2 cellular contexts compared by ENCODE assay signal in the genomic region with DNA sequence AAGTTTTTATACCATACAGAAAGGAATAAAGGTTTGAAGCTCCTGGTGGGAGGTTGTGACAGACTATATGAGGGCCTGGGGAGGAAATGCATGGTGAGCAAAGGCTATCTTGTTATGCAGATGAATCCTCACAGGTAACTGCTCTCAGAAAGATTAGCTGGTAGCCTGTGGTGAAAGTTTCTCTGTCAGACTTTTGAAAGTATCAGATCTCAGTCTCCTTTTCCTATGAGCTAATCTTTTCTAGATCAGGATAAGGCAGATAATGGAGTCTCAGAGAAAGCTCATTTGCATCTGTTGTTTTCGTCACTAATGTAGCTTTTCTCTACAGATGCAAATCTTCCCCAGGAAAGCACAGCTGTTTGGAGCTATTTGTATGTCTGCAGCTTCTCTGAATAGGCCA.
A peak's percentile ranks its signal among the peaks of the same experiment; 100 is the strongest.
TF ChIP-seq lines count a peak whose summit lies in the region.

No MANE protein-coding gene starts in this region.

TF ChIP-seq in GM23338, 12 proteins besides CTCF, POLR2A, EP300 and RAD21 (continues in another document):
- no peak for TF ChIP-seq POLR2AphosphoS5 (IDR thresholded peaks at IDR 0.05; ENCODE audit: low read depth)
- TF ChIP-seq EZH2phosphoT487 (IDR thresholded peaks at IDR 0.05; ENCODE audit: unreplicated experiment) = no peak
- TF ChIP-seq STAT1 (IDR thresholded peaks at IDR 0.05; ENCODE audit: unreplicated experiment) = no peak
- no peak for TF ChIP-seq REST (IDR thresholded peaks at IDR 0.05; ENCODE audit: unreplicated experiment)
- no peak for TF ChIP-seq JUNB (IDR thresholded peaks at IDR 0.05; ENCODE audit: unreplicated experiment)
- TF ChIP-seq, protein P1, sequence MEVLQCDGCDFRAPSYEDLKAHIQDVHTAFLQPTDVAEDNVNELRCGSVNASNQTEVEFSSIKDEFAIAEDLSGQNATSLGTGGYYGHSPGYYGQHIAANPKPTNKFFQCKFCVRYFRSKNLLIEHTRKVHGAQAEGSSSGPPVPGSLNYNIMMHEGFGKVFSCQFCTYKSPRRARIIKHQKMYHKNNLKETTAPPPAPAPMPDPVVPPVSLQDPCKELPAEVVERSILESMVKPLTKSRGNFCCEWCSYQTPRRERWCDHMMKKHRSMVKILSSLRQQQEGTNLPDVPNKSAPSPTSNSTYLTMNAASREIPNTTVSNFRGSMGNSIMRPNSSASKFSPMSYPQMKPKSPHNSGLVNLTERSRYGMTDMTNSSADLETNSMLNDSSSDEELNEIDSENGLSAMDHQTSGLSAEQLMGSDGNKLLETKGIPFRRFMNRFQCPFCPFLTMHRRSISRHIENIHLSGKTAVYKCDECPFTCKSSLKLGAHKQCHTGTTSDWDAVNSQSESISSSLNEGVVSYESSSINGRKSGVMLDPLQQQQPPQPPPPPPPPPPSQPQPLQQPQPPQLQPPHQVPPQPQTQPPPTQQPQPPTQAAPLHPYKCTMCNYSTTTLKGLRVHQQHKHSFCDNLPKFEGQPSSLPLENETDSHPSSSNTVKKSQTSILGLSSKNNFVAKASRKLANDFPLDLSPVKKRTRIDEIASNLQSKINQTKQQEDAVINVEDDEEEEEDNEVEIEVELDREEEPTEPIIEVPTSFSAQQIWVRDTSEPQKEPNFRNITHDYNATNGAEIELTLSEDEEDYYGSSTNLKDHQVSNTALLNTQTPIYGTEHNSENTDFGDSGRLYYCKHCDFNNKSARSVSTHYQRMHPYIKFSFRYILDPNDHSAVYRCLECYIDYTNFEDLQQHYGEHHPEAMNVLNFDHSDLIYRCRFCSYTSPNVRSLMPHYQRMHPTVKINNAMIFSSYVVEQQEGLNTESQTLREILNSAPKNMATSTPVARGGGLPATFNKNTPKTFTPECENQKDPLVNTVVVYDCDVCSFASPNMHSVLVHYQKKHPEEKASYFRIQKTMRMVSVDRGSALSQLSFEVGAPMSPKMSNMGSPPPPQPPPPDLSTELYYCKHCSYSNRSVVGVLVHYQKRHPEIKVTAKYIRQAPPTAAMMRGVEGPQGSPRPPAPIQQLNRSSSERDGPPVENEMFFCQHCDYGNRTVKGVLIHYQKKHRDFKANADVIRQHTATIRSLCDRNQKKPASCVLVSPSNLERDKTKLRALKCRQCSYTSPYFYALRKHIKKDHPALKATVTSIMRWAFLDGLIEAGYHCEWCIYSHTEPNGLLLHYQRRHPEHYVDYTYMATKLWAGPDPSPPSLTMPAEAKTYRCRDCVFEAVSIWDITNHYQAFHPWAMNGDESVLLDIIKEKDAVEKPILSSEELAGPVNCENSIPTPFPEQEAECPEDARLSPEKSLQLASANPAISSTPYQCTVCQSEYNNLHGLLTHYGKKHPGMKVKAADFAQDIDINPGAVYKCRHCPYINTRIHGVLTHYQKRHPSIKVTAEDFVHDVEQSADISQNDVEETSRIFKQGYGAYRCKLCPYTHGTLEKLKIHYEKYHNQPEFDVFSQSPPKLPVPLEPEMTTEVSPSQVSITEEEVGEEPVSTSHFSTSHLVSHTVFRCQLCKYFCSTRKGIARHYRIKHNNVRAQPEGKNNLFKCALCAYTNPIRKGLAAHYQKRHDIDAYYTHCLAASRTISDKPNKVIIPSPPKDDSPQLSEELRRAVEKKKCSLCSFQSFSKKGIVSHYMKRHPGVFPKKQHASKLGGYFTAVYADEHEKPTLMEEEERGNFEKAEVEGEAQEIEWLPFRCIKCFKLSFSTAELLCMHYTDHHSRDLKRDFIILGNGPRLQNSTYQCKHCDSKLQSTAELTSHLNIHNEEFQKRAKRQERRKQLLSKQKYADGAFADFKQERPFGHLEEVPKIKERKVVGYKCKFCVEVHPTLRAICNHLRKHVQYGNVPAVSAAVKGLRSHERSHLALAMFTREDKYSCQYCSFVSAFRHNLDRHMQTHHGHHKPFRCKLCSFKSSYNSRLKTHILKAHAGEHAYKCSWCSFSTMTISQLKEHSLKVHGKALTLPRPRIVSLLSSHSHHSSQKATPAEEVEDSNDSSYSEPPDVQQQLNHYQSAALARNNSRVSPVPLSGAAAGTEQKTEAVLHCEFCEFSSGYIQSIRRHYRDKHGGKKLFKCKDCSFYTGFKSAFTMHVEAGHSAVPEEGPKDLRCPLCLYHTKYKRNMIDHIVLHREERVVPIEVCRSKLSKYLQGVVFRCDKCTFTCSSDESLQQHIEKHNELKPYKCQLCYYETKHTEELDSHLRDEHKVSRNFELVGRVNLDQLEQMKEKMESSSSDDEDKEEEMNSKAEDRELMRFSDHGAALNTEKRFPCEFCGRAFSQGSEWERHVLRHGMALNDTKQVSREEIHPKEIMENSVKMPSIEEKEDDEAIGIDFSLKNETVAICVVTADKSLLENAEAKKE (CRISPR knock-in tag; IDR thresholded peaks at IDR 0.05) = peak; percentile 85
- TF ChIP-seq CREB1 (CRISPR knock-in tag; IDR thresholded peaks at IDR 0.05; ENCODE audit: low read depth) = peak; percentile 79
- peak; percentile 62; the same call in 1 of the 2 replicates for TF ChIP-seq NANOG (IDR thresholded peaks at IDR 0.05; ENCODE audit: borderline replicate concordance)
- no peak for TF ChIP-seq EZH2 (IDR thresholded peaks at IDR 0.05; ENCODE audit: low read depth, unreplicated experiment)
- no peak; the same call in 1 of the 2 replicates for TF ChIP-seq ZNF114 (CRISPR knock-in tag; IDR thresholded peaks at IDR 0.05)

TF ChIP-seq in H1, 55 proteins besides CTCF, POLR2A, EP300 and RAD21:
- TF ChIP-seq TAF1 (IDR thresholded peaks at IDR 0.05; ENCODE audit: low read depth, low read length) (0 out of 2 replicates have a peak, but pooled peaks have one; percentile 27), TCF12 (IDR thresholded peaks at IDR 0.05; ENCODE audit: low read depth, low read length) (0 out of 2 replicates have a peak, but pooled peaks have one; percentile 36), HDAC2 (IDR thresholded peaks at IDR 0.05; ENCODE audit: borderline replicate concordance in 1 of 2, low read depth in 2 of 2, low read length in 2 of 2) (peak in 1 of 2 experiments; percentile 27; a peak in 2 of 4 replicates), TAF7 (optimal IDR thresholded peaks at IDR 0.05; ENCODE audit: borderline replicate concordance, low read depth, low read length) (no peak), POU5F1 (IDR thresholded peaks at IDR 0.05; ENCODE audit: low read depth, low read length) (peak; percentile 81), KDM5A (IDR thresholded peaks at IDR 0.05; ENCODE audit: low read length) (no peak), JUND (IDR thresholded peaks at IDR 0.05; ENCODE audit: low read length) (peak; percentile 44; the same call in 1 of the 2 replicates), SIN3A (conservative IDR thresholded peaks at IDR 0.05 in 1 of 2, IDR thresholded peaks at IDR 0.05 in 1 of 2; ENCODE audit: low read depth in 1 of 2, low read length in 2 of 2) (0 out of 4 replicates have a peak, but pooled peaks have one; percentile 27 to 39), SUZ12 (IDR thresholded peaks at IDR 0.05; ENCODE audit: low read length) (no peak), SP1 (IDR thresholded peaks at IDR 0.05; ENCODE audit: low read depth, low read length) (peak; percentile 36; the same call in 1 of the 2 replicates), CBX5 (IDR thresholded peaks at IDR 0.05; ENCODE audit: low read depth, low read length) (no peak), NANOG (IDR thresholded peaks at IDR 0.05; ENCODE audit: insufficient read depth, low read depth, low read length, poor library complexity, severe bottlenecking) (peak; percentile 68), CREB1 (IDR thresholded peaks at IDR 0.05) (peak; percentile 59; the same call in 1 of the 2 replicates), BCL11A (IDR thresholded peaks at IDR 0.05; ENCODE audit: low read depth in 2 of 2, low read length in 2 of 2) (peak in 1 of 2 experiments; percentile 12)
- TF ChIP-seq, protein P2, sequence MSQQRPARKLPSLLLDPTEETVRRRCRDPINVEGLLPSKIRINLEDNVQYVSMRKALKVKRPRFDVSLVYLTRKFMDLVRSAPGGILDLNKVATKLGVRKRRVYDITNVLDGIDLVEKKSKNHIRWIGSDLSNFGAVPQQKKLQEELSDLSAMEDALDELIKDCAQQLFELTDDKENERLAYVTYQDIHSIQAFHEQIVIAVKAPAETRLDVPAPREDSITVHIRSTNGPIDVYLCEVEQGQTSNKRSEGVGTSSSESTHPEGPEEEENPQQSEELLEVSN (IDR thresholded peaks at IDR 0.05) = no peak
- TF ChIP-seq, protein P3, sequence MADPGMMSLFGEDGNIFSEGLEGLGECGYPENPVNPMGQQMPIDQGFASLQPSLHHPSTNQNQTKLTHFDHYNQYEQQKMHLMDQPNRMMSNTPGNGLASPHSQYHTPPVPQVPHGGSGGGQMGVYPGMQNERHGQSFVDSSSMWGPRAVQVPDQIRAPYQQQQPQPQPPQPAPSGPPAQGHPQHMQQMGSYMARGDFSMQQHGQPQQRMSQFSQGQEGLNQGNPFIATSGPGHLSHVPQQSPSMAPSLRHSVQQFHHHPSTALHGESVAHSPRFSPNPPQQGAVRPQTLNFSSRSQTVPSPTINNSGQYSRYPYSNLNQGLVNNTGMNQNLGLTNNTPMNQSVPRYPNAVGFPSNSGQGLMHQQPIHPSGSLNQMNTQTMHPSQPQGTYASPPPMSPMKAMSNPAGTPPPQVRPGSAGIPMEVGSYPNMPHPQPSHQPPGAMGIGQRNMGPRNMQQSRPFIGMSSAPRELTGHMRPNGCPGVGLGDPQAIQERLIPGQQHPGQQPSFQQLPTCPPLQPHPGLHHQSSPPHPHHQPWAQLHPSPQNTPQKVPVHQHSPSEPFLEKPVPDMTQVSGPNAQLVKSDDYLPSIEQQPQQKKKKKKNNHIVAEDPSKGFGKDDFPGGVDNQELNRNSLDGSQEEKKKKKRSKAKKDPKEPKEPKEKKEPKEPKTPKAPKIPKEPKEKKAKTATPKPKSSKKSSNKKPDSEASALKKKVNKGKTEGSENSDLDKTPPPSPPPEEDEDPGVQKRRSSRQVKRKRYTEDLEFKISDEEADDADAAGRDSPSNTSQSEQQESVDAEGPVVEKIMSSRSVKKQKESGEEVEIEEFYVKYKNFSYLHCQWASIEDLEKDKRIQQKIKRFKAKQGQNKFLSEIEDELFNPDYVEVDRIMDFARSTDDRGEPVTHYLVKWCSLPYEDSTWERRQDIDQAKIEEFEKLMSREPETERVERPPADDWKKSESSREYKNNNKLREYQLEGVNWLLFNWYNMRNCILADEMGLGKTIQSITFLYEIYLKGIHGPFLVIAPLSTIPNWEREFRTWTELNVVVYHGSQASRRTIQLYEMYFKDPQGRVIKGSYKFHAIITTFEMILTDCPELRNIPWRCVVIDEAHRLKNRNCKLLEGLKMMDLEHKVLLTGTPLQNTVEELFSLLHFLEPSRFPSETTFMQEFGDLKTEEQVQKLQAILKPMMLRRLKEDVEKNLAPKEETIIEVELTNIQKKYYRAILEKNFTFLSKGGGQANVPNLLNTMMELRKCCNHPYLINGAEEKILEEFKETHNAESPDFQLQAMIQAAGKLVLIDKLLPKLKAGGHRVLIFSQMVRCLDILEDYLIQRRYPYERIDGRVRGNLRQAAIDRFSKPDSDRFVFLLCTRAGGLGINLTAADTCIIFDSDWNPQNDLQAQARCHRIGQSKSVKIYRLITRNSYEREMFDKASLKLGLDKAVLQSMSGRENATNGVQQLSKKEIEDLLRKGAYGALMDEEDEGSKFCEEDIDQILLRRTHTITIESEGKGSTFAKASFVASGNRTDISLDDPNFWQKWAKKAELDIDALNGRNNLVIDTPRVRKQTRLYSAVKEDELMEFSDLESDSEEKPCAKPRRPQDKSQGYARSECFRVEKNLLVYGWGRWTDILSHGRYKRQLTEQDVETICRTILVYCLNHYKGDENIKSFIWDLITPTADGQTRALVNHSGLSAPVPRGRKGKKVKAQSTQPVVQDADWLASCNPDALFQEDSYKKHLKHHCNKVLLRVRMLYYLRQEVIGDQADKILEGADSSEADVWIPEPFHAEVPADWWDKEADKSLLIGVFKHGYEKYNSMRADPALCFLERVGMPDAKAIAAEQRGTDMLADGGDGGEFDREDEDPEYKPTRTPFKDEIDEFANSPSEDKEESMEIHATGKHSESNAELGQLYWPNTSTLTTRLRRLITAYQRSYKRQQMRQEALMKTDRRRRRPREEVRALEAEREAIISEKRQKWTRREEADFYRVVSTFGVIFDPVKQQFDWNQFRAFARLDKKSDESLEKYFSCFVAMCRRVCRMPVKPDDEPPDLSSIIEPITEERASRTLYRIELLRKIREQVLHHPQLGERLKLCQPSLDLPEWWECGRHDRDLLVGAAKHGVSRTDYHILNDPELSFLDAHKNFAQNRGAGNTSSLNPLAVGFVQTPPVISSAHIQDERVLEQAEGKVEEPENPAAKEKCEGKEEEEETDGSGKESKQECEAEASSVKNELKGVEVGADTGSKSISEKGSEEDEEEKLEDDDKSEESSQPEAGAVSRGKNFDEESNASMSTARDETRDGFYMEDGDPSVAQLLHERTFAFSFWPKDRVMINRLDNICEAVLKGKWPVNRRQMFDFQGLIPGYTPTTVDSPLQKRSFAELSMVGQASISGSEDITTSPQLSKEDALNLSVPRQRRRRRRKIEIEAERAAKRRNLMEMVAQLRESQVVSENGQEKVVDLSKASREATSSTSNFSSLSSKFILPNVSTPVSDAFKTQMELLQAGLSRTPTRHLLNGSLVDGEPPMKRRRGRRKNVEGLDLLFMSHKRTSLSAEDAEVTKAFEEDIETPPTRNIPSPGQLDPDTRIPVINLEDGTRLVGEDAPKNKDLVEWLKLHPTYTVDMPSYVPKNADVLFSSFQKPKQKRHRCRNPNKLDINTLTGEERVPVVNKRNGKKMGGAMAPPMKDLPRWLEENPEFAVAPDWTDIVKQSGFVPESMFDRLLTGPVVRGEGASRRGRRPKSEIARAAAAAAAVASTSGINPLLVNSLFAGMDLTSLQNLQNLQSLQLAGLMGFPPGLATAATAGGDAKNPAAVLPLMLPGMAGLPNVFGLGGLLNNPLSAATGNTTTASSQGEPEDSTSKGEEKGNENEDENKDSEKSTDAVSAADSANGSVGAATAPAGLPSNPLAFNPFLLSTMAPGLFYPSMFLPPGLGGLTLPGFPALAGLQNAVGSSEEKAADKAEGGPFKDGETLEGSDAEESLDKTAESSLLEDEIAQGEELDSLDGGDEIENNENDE (IDR thresholded peaks at IDR 0.05; ENCODE audit: insufficient replicate concordance, low read length) = peak; percentile 73
